20 cellular contexts compared by ENCODE assay signal in the genomic region with DNA sequence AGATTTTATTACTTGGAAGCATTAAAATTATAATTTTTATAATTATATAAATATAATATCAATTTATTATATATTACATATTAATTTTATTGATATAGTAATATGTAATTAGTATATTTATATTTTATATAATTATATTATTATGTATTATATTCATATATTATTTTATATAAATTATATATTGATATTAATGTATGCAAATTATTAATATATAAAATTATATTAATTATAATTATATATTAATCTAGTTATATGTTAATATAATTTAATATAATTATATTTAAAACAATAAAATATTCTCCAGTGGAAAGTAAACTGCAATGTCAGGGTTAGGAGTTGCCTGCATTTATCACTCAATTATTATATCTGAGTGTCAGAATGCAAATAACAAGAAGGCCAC. TPM values are rescaled to one million over a fixed set of nuclear protein-coding genes. Genes with fewer than 3 reads are reported as not detected.
"Had no signal": no experiment of that assay in that cellular context is flagged by ENCODE, and none has a peak within 500 bp of the region (broad histone marks: within the 10 kb centered on the region; RNA-seq: fewer than 3 reads in every experiment).

No MANE protein-coding gene starts in this region.

- H3K36me3 ChIP-seq: MG63 had no signal

- H3K27me3 ChIP-seq: MG63 had no signal

- H3K9me3 ChIP-seq: MG63 had no signal

- H3K27ac ChIP-seq: RWPE1 had no signal

- H3K4me3 ChIP-seq: MG63 had no signal

- DNase-seq: IMR-90, Karpas-422, KG1, MG63, NCI-H1092, NCI-H1105 treated with DMSO at 0.1 percent for 48 hours, NCI-H1417 treated with DMSO at 0.1 percent for 48 hours, NCI-H146, NCI-H1694 treated with DMSO at 0.1 percent for 48 hours, NCI-H1930, NCI-H2081, NCI-H2107, NCI-H345, NCI-H446 treated with DMSO at 0.1 percent for 48 hours, NCI-H524, NCI-H526 treated with DMSO at 0.1 percent for 48 hours, NCI-H748 treated with DMSO at 0.1 percent for 48 hours, SHP77 had no signal

RNA-seq across cellular contexts. Expression of gene KCNK2, which starts 48.8 kb away (rescaled TPM):
- total RNA-seq: HT-29 had no signal
